In genomic region chr15:68790910-68791309, GRCh38 we compare ENCODE assay signal across 9 cellular contexts. TPM values are rescaled to one million over a fixed set of nuclear protein-coding genes. Genes with fewer than 3 reads are reported as not detected.
DNase-seq lines count a peak whose midpoint lies in the region; ATAC-seq, FAIRE-seq and TF ChIP-seq lines count a peak whose summit lies in the region.
"Had no signal": no experiment of that assay in that cellular context is flagged by ENCODE, and none has a peak within 500 bp of the region (broad histone marks: within the 10 kb centered on the region; RNA-seq: fewer than 3 reads in every experiment).

No MANE protein-coding gene starts in this region.

- peaks cover 0 to 1% (median 0%) of the 10 kb centered on the region in 8 donors for H3K9me3 Mint-ChIP-seq in CD4-positive, alpha-beta memory T cell

- intact Hi-C loops in CD4-positive, alpha-beta memory T cell (cut with micrococcal nuclease): no loop called here
- intact Hi-C loops in pancreas (cut with DNase I): no loop called here

- H3K4me3 Mint-ChIP-seq in CD4-positive, alpha-beta memory T cell: peak overlapping the region in 2 of 8 donors; percentile 25 to 64

- H3K27me3 Mint-ChIP-seq in CD4-positive, alpha-beta memory T cell: no peaks in the 10 kb centered on the region

- H2BK12ac ChIP-seq in neuronal stem cell (ENCODE audit: low read length): no peak overlapping the region

- H4K91ac ChIP-seq in neuronal stem cell (ENCODE audit: low read depth, low read length, poor library complexity): no peak overlapping the region

- H4K20me1 ChIP-seq in KMS-11 (ENCODE audit: insufficient read depth): peaks cover 3% of the 10 kb centered on the region; the same call in 1 of the 2 replicates

- CTCF ChIA-PET in CD4-positive, alpha-beta memory T cell (lab: Charles Lee; ENCODE audit: partially characterized antibody): no interaction called here

- no peak overlapping the region for H3K4me3 ChIP-seq in CD4-positive, alpha-beta memory T cell (ENCODE audit: low read length in 2 of 2)
- H3K4me3 ChIP-seq in KMS-11 (IDR thresholded peaks at IDR 0.05; ENCODE audit: insufficient read depth, low read depth, low read length) (no peak overlapping the region), neuronal stem cell (ENCODE audit: low read length in 2 of 2) (no peak overlapping the region), pancreas (no peak overlapping the region)

- no peak overlapping the region for H2AFZ ChIP-seq in KMS-11 (ENCODE audit: low read depth)
- no peak overlapping the region for H2AFZ ChIP-seq in neuronal stem cell (ENCODE audit: low read length)

- POLR2A ChIA-PET in CD4-positive, alpha-beta memory T cell (lab: Charles Lee; ENCODE audit: partially characterized antibody): interaction anchor here (6.0 kb wide), 1 partner anchor 27 kb away, joined by 92 read pairs; the partner anchor contains the start of gene ANP32A

- peaks cover 15% of the 10 kb centered on the region for H3K36me3 ChIP-seq in CD4-positive, alpha-beta memory T cell (ENCODE audit: insufficient read depth, low read length)
- peaks cover 7% of the 10 kb centered on the region; the same call in 1 of the 2 replicates for H3K36me3 ChIP-seq in KMS-11 (ENCODE audit: insufficient read depth)
- peaks cover 12 to 89% of the 10 kb centered on the region in 2 donors for H3K36me3 ChIP-seq in neuronal stem cell (replicated peaks in 1 of 2; ENCODE audit: control insufficient read depth in 2 of 2, insufficient read depth in 2 of 2, low read length in 2 of 2)
- H3K36me3 ChIP-seq in pancreas: peaks cover 0 to 1% (median 0%) of the 10 kb centered on the region in 3 donors

- no peak overlapping the region for H3K4ac ChIP-seq in neuronal stem cell (ENCODE audit: low read length)

- peaks cover 9% of the 10 kb centered on the region for H3K79me1 ChIP-seq in neuronal stem cell (ENCODE audit: low read depth, low read length)

- no peak overlapping the region for H2BK120ac ChIP-seq in neuronal stem cell (ENCODE audit: low read depth, low read length)

- H3K27ac Mint-ChIP-seq in CD4-positive, alpha-beta memory T cell: peak overlapping the region; percentile 86 to 97 (median 93)

- no peak for TF ChIP-seq CTCF in KMS-11 (conservative IDR thresholded peaks at IDR 0.05; ENCODE audit: low read depth, low read length)
- TF ChIP-seq CTCF in pancreas (IDR thresholded peaks at IDR 0.05): no peak

- no peak overlapping the region for H3K18ac ChIP-seq in neuronal stem cell (ENCODE audit: low read length)

- no peak overlapping the region for H2AK5ac ChIP-seq in neuronal stem cell (ENCODE audit: low read depth, low read length)

- H2BK15ac ChIP-seq in neuronal stem cell (ENCODE audit: low read length): no peak overlapping the region

- H2BK5ac ChIP-seq in neuronal stem cell (ENCODE audit: low read length): no peak overlapping the region

- no peak for DNase-seq in CD4-positive, alpha-beta memory T cell
- DNase-seq in caudate nucleus (lab: John Stamatoyannopoulos, UW) (no peak), neuronal stem cell (ENCODE audit: low spot score) (no peak), pancreas (no peak)
- DNase-seq: NCI-H2227 treated with DMSO at 0.1 percent for 48 hours had no signal

- no peak for FAIRE-seq in pancreas (lab: Jason Lieb, UNC)
- FAIRE-seq: RCC 7860 had no signal

- H3K9ac ChIP-seq in KMS-11 (peak overlapping the region; percentile 54; the same call in 1 of the 2 replicates), neuronal stem cell (ENCODE audit: low read depth, low read length, poor library complexity) (no peak overlapping the region)

- peaks cover 8 to 38% of the 10 kb centered on the region in 2 donors for H3K36me3 Mint-ChIP-seq in CD4-positive, alpha-beta memory T cell

- no CpG with 5 or more reads among the region's 2 CpGs for WGBS in neuronal stem cell (ENCODE audit: extremely low coverage in 2 of 2, insufficient read length in 2 of 2, insufficient replicate concordance in 1 of 2), 2 donors
- WGBS in pancreas, 2 donors: 93 to 99% methylated on average over 2 of the region's 2 CpGs

- no peak for ATAC-seq in SK-N-SH treated with all-trans-retinoic acid at 6 μM for 48 hours
- no peak for ATAC-seq in GM21526 (IDR thresholded peaks at IDR 0.05; ENCODE audit: low FRiP score, unreplicated experiment)
- no peak for ATAC-seq in pancreas

- no peak overlapping the region for H3K23ac ChIP-seq in neuronal stem cell (ENCODE audit: low read depth, low read length, poor library complexity)

- no peak overlapping the region for H3K14ac ChIP-seq in neuronal stem cell (ENCODE audit: low read length)

- H3K27me3 ChIP-seq in CD4-positive, alpha-beta memory T cell (ENCODE audit: insufficient read depth, low read length): no peaks in the 10 kb centered on the region
- no peaks in the 10 kb centered on the region for H3K27me3 ChIP-seq in KMS-11 (ENCODE audit: insufficient read depth, low read depth)
- H3K27me3 ChIP-seq in neuronal stem cell (ENCODE audit: control insufficient read depth in 3 of 3, insufficient read depth in 3 of 3, low read depth in 1 of 3, low read length in 3 of 3): no peaks in the 10 kb centered on the region
- no peaks in the 10 kb centered on the region for H3K27me3 ChIP-seq in pancreas

- H4K8ac ChIP-seq in neuronal stem cell (ENCODE audit: low read depth, low read length): no peak overlapping the region

- H3K4me2 ChIP-seq in KMS-11 (peak overlapping the region; percentile 99), neuronal stem cell (ENCODE audit: insufficient read depth, low read length, poor library complexity, severe bottlenecking) (no peak overlapping the region)

- H3K4me1 ChIP-seq in CD4-positive, alpha-beta memory T cell (ENCODE audit: insufficient read depth, low read length): peaks cover 64% of the 10 kb centered on the region
- H3K4me1 ChIP-seq in KMS-11 (ENCODE audit: low read depth, poor library complexity, severe bottlenecking) (peaks cover 79% of the 10 kb centered on the region), neuronal stem cell (ENCODE audit: control insufficient read depth in 2 of 2, insufficient read depth in 1 of 2, low read depth in 1 of 2, low read length in 2 of 2) (peaks cover 22 to 48% of the 10 kb centered on the region in 2 donors), pancreas (peaks cover 58 to 81% (median 60%) of the 10 kb centered on the region in 3 donors)

- H3K79me2 ChIP-seq in KMS-11 (ENCODE audit: insufficient read depth, low read depth): peaks cover 94% of the 10 kb centered on the region

- peak overlapping the region; percentile 53 for H3K27ac ChIP-seq in CD4-positive, alpha-beta memory T cell (ENCODE audit: low read depth, low read length)
- H3K27ac ChIP-seq in KMS-11: peak overlapping the region; percentile 97
- peak overlapping the region; percentile 79 for H3K27ac ChIP-seq in caudate nucleus (ENCODE audit: low read depth, low read length)
- peak overlapping the region; percentile 8 for H3K27ac ChIP-seq in neuronal stem cell (replicated peaks; ENCODE audit: low read length)
- no peak overlapping the region for H3K27ac ChIP-seq in pancreas

- H3K9me3 ChIP-seq in CD4-positive, alpha-beta memory T cell (ENCODE audit: control insufficient read depth in 1 of 2, low read length in 2 of 2): no peaks in the 10 kb centered on the region
- H3K9me3 ChIP-seq in neuronal stem cell (replicated peaks in 1 of 2; ENCODE audit: control insufficient read depth in 2 of 2, insufficient read depth in 1 of 2, low read depth in 1 of 2, low read length in 2 of 2) (no peaks in the 10 kb centered on the region), pancreas (no peaks in the 10 kb centered on the region)

- H3K4me1 Mint-ChIP-seq in CD4-positive, alpha-beta memory T cell: peaks cover 44 to 67% (median 56%) of the 10 kb centered on the region in 4 donors

TF ChIP-seq in SK-N-SH treated with all-trans-retinoic acid at 6 μM for 48 hours, 23 proteins besides CTCF, POLR2A, EP300 and RAD21 (continues in another document):
- TF ChIP-seq CSRNP3 (CRISPR knock-in tag; IDR thresholded peaks at IDR 0.05) (no peak), ESRRG (CRISPR knock-in tag; IDR thresholded peaks at IDR 0.05) (no peak), PPARA (CRISPR knock-in tag; IDR thresholded peaks at IDR 0.05; ENCODE audit: borderline replicate concordance) (no peak), TOX (CRISPR knock-in tag; IDR thresholded peaks at IDR 0.05; ENCODE audit: borderline replicate concordance) (no peak), ISL1 (CRISPR knock-in tag; IDR thresholded peaks at IDR 0.05) (no peak), CSDC2 (CRISPR knock-in tag; IDR thresholded peaks at IDR 0.05) (no peak), TCF4 (CRISPR knock-in tag; IDR thresholded peaks at IDR 0.05; ENCODE audit: borderline replicate concordance) (no peak), GLIS3 (CRISPR knock-in tag; IDR thresholded peaks at IDR 0.05) (no peak), RARB (CRISPR knock-in tag; IDR thresholded peaks at IDR 0.05) (no peak), ZFP3 (CRISPR knock-in tag; IDR thresholded peaks at IDR 0.05) (no peak)

RNA-seq across cellular contexts. Expression of gene ANP32A, which starts 29.8 kb away (rescaled TPM):
- 100 to 1,000 TPM; 134 TPM for total RNA-seq in CD4-positive, alpha-beta memory T cell
- 10 to 100 TPM; 52.7 to 64.5 TPM for polyA plus RNA-seq in CD4-positive, alpha-beta memory T cell
- 488 TPM for polyA plus RNA-seq in neuronal stem cell (2013, experiment 1 of 2)
- polyA plus RNA-seq in neuronal stem cell (2013, experiment 2 of 2): 480 TPM
- 10 to 100 TPM; 26.9 to 64.3 (median 41.4) TPM for total RNA-seq in pancreas
- 10 to 100 TPM; 26.0 to 42.3 TPM for polyA plus RNA-seq in pancreas

Comparison
In these comparisons a context has a peak if more than half of its experiments do, and no peak if none do; other contexts are left out.
1. H3K27ac ChIP-seq: peak in CD4-positive, alpha-beta memory T cell (single experiment), KMS-11 (single experiment), caudate nucleus (single experiment) and neuronal stem cell (single experiment); none in pancreas (0 of 4).